In genomic region chr1:228490120-228491078, GRCh38 we compare ENCODE assay signal across 1 cellular context.
A peak's percentile ranks its signal among the peaks of the same experiment; 100 is the strongest.
TF ChIP-seq lines count a peak whose summit lies in the region.

No MANE protein-coding gene starts in this region.

TF ChIP-seq in HepG2, 621 proteins besides CTCF, POLR2A, EP300 and RAD21 (continued from another document and continues in another):
- TF ChIP-seq ATF4 (CRISPR knock-in tag; IDR thresholded peaks at IDR 0.05) (peak in 1 of 2 experiments; percentile 99; a peak in 2 of 4 replicates), NFE2 (CRISPR knock-in tag; IDR thresholded peaks at IDR 0.05) (no peak), RFX3 (CRISPR knock-in tag; IDR thresholded peaks at IDR 0.05) (no peak), FOXK1 (CRISPR knock-in tag; IDR thresholded peaks at IDR 0.05; ENCODE audit: borderline replicate concordance, low read depth) (0 out of 2 replicates have a peak, but pooled peaks have one; percentile 18), ARID4A (CRISPR knock-in tag; IDR thresholded peaks at IDR 0.05; ENCODE audit: borderline replicate concordance) (peak; percentile 17; the same call in 1 of the 2 replicates), RORA (CRISPR knock-in tag; IDR thresholded peaks at IDR 0.05) (no peak), ZFAT (CRISPR knock-in tag; conservative IDR thresholded peaks at IDR 0.05) (no peak), CBX5 (CRISPR knock-in tag; IDR thresholded peaks at IDR 0.05; ENCODE audit: borderline replicate concordance) (peak; percentile 18; the same call in 1 of the 2 replicates), THAP7 (CRISPR knock-in tag; IDR thresholded peaks at IDR 0.05) (no peak), CBX1 (IDR thresholded peaks at IDR 0.05; ENCODE audit: low read depth) (no peak), ATF2 (CRISPR knock-in tag; IDR thresholded peaks at IDR 0.05) (no peak), ZNF597 (CRISPR knock-in tag; IDR thresholded peaks at IDR 0.05) (no peak), ZNF513 (CRISPR knock-in tag; conservative IDR thresholded peaks at IDR 0.05) (no peak), ELF3 (CRISPR knock-in tag; IDR thresholded peaks at IDR 0.05) (no peak), IRF9 (CRISPR knock-in tag; IDR thresholded peaks at IDR 0.05; ENCODE audit: borderline replicate concordance) (no peak), ZNF672 (CRISPR knock-in tag; IDR thresholded peaks at IDR 0.05) (no peak), GPBP1L1 (CRISPR knock-in tag; IDR thresholded peaks at IDR 0.05) (no peak), ZNF318 (CRISPR knock-in tag; IDR thresholded peaks at IDR 0.05) (no peak), MEIS1 (CRISPR knock-in tag; IDR thresholded peaks at IDR 0.05; ENCODE audit: borderline replicate concordance) (no peak), KAT2B (IDR thresholded peaks at IDR 0.05; ENCODE audit: borderline replicate concordance, low read depth, low read length) (no peak), PPARG (CRISPR knock-in tag; conservative IDR thresholded peaks at IDR 0.05) (no peak), ZNF484 (CRISPR knock-in tag; IDR thresholded peaks at IDR 0.05; ENCODE audit: borderline replicate concordance, low read depth) (no peak), TGIF2 (CRISPR knock-in tag; IDR thresholded peaks at IDR 0.05) (peak; percentile 69; the same call in 1 of the 2 replicates), ATF5 (CRISPR knock-in tag; IDR thresholded peaks at IDR 0.05; ENCODE audit: low read depth) (no peak)
